ENCODE assay signal across 22 cellular contexts in genomic region chr9:136756134-136756438, GRCh38.
"Had no signal": no experiment of that assay in that cellular context is flagged by ENCODE, and none has a peak within 500 bp of the region (broad histone marks: within the 10 kb centered on the region; RNA-seq: fewer than 3 reads in every experiment).

No MANE protein-coding gene starts in this region.

- H3K4me3 ChIP-seq: MG63 had no signal

- H3K36me3 ChIP-seq: MG63, WERI-Rb-1 had no signal

- H3K27me3 ChIP-seq: MG63 had no signal

- DNase-seq: activated CD4-positive, alpha-beta memory T cell treated with anti-CD3 and anti-CD28 coated beads, Interleukin-2, amount 10 ng/mL, durations not matched to agents 7 days and 5 days; activated CD4-positive, alpha-beta T cell treated with anti-CD3 and anti-CD28 coated beads for 36 hours; activated CD4-positive, alpha-beta T cell treated with anti-CD3 and anti-CD28 coated beads, Interleukin-2, amount 50 U/mL, for 1 hour; activated gamma-delta T cell; activated naive CD4-positive, alpha-beta T cell treated with anti-CD3 and anti-CD28 coated beads for 36 hours; activated T-cell treated with anti-CD3 and anti-CD28 coated beads for 4 hours; activated T-cell treated with anti-CD3 and anti-CD28 coated beads, Interleukin-2, amount 50 U/mL, for 48 hours; cerebellar nuclear complex; MG63; MV-4-11; NCI-H1092 treated with DMSO at 0.1 percent for 48 hours; NCI-H1436; NCI-H1694 treated with DMSO at 0.1 percent for 48 hours; NCI-H2029 treated with DMSO at 0.1 percent for 48 hours; NCI-H345; NCI-H510A; NCI-H526 treated with DMSO at 0.1 percent for 48 hours; NCI-H82; SIG-M5; T-cell; WERI-Rb-1 had no signal

- ATAC-seq: activated CD4-positive, alpha-beta T cell treated with anti-CD3 and anti-CD28 coated beads for 36 hours; activated T-helper 17 cell treated with anti-CD3 and anti-CD28 coated beads, Interleukin-2, amount 50 U/mL, for 72 hours; T-cell had no signal

- H3K27ac ChIP-seq: WERI-Rb-1 had no signal
